ENCODE assay signal across 7 cellular contexts in the genomic region with DNA sequence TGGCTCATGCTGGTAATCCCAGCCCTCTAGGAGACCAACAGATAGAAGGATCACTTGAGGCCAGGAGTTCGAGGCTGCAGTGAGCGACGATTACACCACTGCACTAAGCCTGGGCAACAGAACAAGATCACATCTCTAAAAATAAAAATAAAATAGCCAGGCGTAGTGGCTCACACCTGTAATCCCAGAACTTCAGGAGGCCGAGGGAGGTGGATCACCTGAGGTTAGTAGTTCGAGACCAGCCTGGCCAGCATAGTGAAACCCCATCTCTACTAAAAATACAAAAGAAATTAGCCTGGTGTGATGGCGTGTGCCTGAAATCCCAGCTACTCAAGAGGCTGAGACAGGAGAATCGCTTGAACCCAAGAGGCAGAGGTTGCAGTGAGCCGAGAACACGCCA. TPM values are rescaled to one million over a fixed set of nuclear protein-coding genes. Genes with fewer than 3 reads are reported as not detected.
DNase-seq lines count a peak whose midpoint lies in the region; TF ChIP-seq lines count a peak whose summit lies in the region.
"Not testable (repeated sequence)": the region's sequence is repeated elsewhere in the genome, so short reads cannot be mapped to it uniquely, and the experiment has no call there.

No MANE protein-coding gene starts in this region.

- not testable (repeated sequence) for H3K36me3 ChIP-seq in neural cell (ENCODE audit: insufficient read depth, low read length)

- not testable (repeated sequence) for TF ChIP-seq RAD21 in neural cell (conservative IDR thresholded peaks at IDR 0.05)

- H3K4me3 Mint-ChIP-seq in HFFc6; activated CD4-positive, alpha-beta T cell treated with anti-CD3 and anti-CD28 coated beads, Interleukin-2, amount 10 ng/mL, durations not matched to agents 7 days and 5 days: not testable (repeated sequence)

- TF ChIP-seq EP300 in neural cell (conservative IDR thresholded peaks at IDR 0.05; ENCODE audit: poor library complexity, severe bottlenecking): not testable (repeated sequence)

- POLR2A ChIA-PET in RWPE1 (lab: Yijun Ruan, JAX; ENCODE audit: low non-redundant PET): not testable (repeated sequence)
- POLR2A ChIA-PET in activated CD4-positive, alpha-beta T cell treated with anti-CD3 and anti-CD28 coated beads, Interleukin-2, amount 10 ng/mL, durations not matched to agents 7 days and 5 days (lab: Charles Lee): interaction anchor here (1.0 to 1.8 kb wide), 2 partner anchors 11 to 179 kb away, joined by 3 to 9 read pairs; no protein-coding TSS in a partner anchor

- H3K4me2 ChIP-seq in neural cell (ENCODE audit: low read length): not testable (repeated sequence)

- H3F3A ChIP-seq in neural cell (ENCODE audit: insufficient read depth, low read length, poor library complexity, severe bottlenecking): not testable (repeated sequence)

- H3K9ac ChIP-seq in neural cell (ENCODE audit: low read length): not testable (repeated sequence)

- H3K27me3 ChIP-seq in neural cell (ENCODE audit: insufficient read depth, low read depth, low read length): not testable (repeated sequence)

- peaks cover 11% of the 10 kb centered on the region for H3K4me1 Mint-ChIP-seq in HFFc6 (ENCODE audit: low read depth)
- H3K4me1 Mint-ChIP-seq in activated CD4-positive, alpha-beta T cell treated with anti-CD3 and anti-CD28 coated beads, Interleukin-2, amount 10 ng/mL, durations not matched to agents 7 days and 5 days: peaks cover 24% of the 10 kb centered on the region

- peak overlapping the region; percentile 99 for H3K27ac ChIP-seq in RWPE1
- H3K27ac ChIP-seq in neural cell (ENCODE audit: low read length): not testable (repeated sequence)

- peaks cover 10% of the 10 kb centered on the region for H3K9me3 Mint-ChIP-seq in HFFc6
- H3K9me3 Mint-ChIP-seq in activated CD4-positive, alpha-beta T cell treated with anti-CD3 and anti-CD28 coated beads, Interleukin-2, amount 10 ng/mL, durations not matched to agents 7 days and 5 days: not testable (repeated sequence)

- CTCF ChIA-PET in RWPE1 (lab: Yijun Ruan, JAX): interaction anchor here (0.6 to 0.9 kb wide), 2 partner anchors 27 to 820 kb away, joined by 3 to 7 read pairs; no protein-coding TSS in a partner anchor
- CTCF ChIA-PET in activated CD4-positive, alpha-beta T cell treated with anti-CD3 and anti-CD28 coated beads, Interleukin-2, amount 10 ng/mL, durations not matched to agents 7 days and 5 days (lab: Charles Lee): not testable (repeated sequence)

- peak; percentile 56 for DNase-seq in DMS53 (lab: John Stamatoyannopoulos, UW)
- DNase-seq in HFFc6; RWPE1 (ENCODE audit: low spot score); activated CD4-positive, alpha-beta T cell treated with anti-CD3 and anti-CD28 coated beads, Interleukin-2, amount 10 ng/mL, durations not matched to agents 7 days and 5 days: not testable (repeated sequence)
- peak; percentile 29 for DNase-seq in astrocyte of the hippocampus (ENCODE audit: low read depth, low spot score)
- peak; percentile 21 for DNase-seq in fibroblast of gingiva (ENCODE audit: low read depth)

- H3K9me3 ChIP-seq in neural cell (ENCODE audit: low read length): not testable (repeated sequence)

- H3K79me2 ChIP-seq in neural cell (replicated peaks; ENCODE audit: insufficient read depth, low read length): peaks cover 43% of the 10 kb centered on the region

- peaks cover 76% of the 10 kb centered on the region for H3K27me3 Mint-ChIP-seq in HFFc6 (ENCODE audit: insufficient read depth)
- H3K27me3 Mint-ChIP-seq in activated CD4-positive, alpha-beta T cell treated with anti-CD3 and anti-CD28 coated beads, Interleukin-2, amount 10 ng/mL, durations not matched to agents 7 days and 5 days: not testable (repeated sequence)

- TF ChIP-seq CTCF in HFFc6 (IDR thresholded peaks at IDR 0.05); RWPE1 (conservative IDR thresholded peaks at IDR 0.05; ENCODE audit: low read depth); neural cell (IDR thresholded peaks at IDR 0.05; ENCODE audit: poor library complexity, severe bottlenecking): not testable (repeated sequence)

- H4K20me1 ChIP-seq in neural cell (ENCODE audit: insufficient read depth): peaks cover 28% of the 10 kb centered on the region

- not testable (repeated sequence) for H2AFZ ChIP-seq in neural cell (ENCODE audit: low read depth, low read length)

- not testable (repeated sequence) for H3K9me2 ChIP-seq in neural cell (ENCODE audit: insufficient read depth, low read length)

- H3K27ac Mint-ChIP-seq in HFFc6: peak overlapping the region; percentile 54; the same call in 1 of the 2 replicates
- peak overlapping the region; percentile 5 for H3K27ac Mint-ChIP-seq in activated CD4-positive, alpha-beta T cell treated with anti-CD3 and anti-CD28 coated beads, Interleukin-2, amount 10 ng/mL, durations not matched to agents 7 days and 5 days

- peaks cover 28% of the 10 kb centered on the region for H3K36me3 Mint-ChIP-seq in HFFc6 (ENCODE audit: low read depth)
- peaks cover 29% of the 10 kb centered on the region for H3K36me3 Mint-ChIP-seq in activated CD4-positive, alpha-beta T cell treated with anti-CD3 and anti-CD28 coated beads, Interleukin-2, amount 10 ng/mL, durations not matched to agents 7 days and 5 days (ENCODE audit: low read depth)

- H3K4me3 ChIP-seq in neural cell (ENCODE audit: low read length): not testable (repeated sequence)

TF ChIP-seq in neural cell, 6 proteins besides CTCF, POLR2A, EP300 and RAD21:
- TF ChIP-seq POLR2AphosphoS5 (IDR thresholded peaks at IDR 0.05): peak; percentile 44
TF ChIP-seq in neural cell: peak in this region for 1; not testable (repeated sequence) for 5.

RNA-seq across cellular contexts. Expression of a gene that starts 8.1 kb away (rescaled TPM):
- total RNA-seq in HFFc6 (2021; fragmentation: NEBNext Ultra II Directional; extraction: Animal tissue kit (Norgen Biotek cat#: 25700)): over 10,000 TPM in 5 of 6 experiments, 1,000 to 10,000 TPM in 1; 9,852 to 14,845 (median 13,380) TPM
- total RNA-seq in activated CD4-positive, alpha-beta T cell treated with anti-CD3 and anti-CD28 coated beads, Interleukin-2, amount 10 ng/mL, durations not matched to agents 7 days and 5 days: over 10,000 TPM; 12,408 to 13,148 TPM
- polyA plus RNA-seq in neural cell: 1,962 and 2,032 TPM in 2 replicates
- 2,211 and 2,349 TPM in 2 replicates for polyA minus RNA-seq in neural cell

RNA-seq across cellular contexts. Expression of a gene that starts 8.7 kb away (rescaled TPM):
- 10 to 100 TPM; 17.9 to 24.4 (median 20.0) TPM for total RNA-seq in HFFc6 (2021; fragmentation: NEBNext Ultra II Directional; extraction: Animal tissue kit (Norgen Biotek cat#: 25700))
- total RNA-seq in activated CD4-positive, alpha-beta T cell treated with anti-CD3 and anti-CD28 coated beads, Interleukin-2, amount 10 ng/mL, durations not matched to agents 7 days and 5 days: 10 to 100 TPM; 12.5 to 13.6 TPM
- 1.1 and 2.8 TPM in 2 replicates for polyA plus RNA-seq in neural cell
- polyA minus RNA-seq in neural cell: 9.5 and 11.2 TPM in 2 replicates
